ENCODE assay signal across 37 cellular contexts in the genomic region with DNA sequence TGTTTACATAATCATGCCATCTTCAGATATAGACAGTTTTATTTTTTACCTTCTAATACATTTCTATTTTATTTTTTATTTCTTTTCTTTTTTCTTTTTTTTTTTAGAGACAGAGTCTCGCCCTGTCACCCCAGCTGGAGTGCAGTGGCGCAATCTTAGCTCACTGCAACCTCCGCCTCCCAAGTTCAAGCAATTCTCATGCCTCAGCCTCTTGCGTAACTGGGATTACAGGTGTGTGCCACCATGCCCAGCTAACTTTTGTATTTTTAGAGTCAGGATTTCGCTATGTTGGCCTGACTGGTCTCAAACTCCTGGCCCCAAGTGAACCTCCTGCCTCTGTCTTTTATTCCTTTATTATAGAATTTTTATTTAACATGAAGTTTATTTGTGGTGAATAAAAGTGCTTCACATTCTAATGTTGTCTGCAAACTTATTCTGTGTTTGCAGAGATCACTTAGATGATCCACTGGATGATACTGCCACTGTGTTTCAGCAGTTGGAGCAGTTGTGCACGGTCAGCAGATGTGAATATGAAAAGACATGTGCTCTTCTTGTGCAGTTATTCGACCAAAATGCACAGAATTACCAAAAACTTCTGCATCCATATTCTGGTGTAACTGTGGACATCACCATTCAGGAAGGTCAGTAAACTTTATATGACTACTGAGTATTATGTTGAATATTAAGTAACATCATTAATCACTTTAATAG.
"Had no signal": no experiment of that assay in that cellular context is flagged by ENCODE, and none has a peak within 500 bp of the region (broad histone marks: within the 10 kb centered on the region; RNA-seq: fewer than 3 reads in every experiment).

No MANE protein-coding gene starts in this region.

- H3K9ac ChIP-seq: SK-N-SH had no signal

- H3K9me3 Mint-ChIP-seq: activated B cell treated with CpG ODN at 0.5 μM for 24 hours; activated CD4-positive, alpha-beta memory T cell treated with anti-CD3 and anti-CD28 coated beads, Interleukin-2, amount 10 ng/mL, durations not matched to agents 7 days and 5 days; activated naive CD4-positive, alpha-beta T cell treated with anti-CD3 and anti-CD28 coated beads, Interleukin-2, amount 10 ng/mL, durations not matched to agents 7 days and 5 days; activated naive CD8-positive, alpha-beta T cell treated with anti-CD3 and anti-CD28 coated beads, Interleukin-2, amount 50 U/mL, for 24 hours; T-helper 1 cell treated with Interleukin-12 subunit alpha and Interleukin-12 subunit beta and Interleukin-4 antibody, amounts not matched to agents 30 μg/mL and 1 μg/mL, for 36 hours; T-helper 2 cell treated with Interferon-gamma antibody and Interleukin-4, amounts not matched to agents 5 μg/mL and 100 μg/mL, for 36 hours had no signal

- H3K4me1 Mint-ChIP-seq: activated B cell treated with CpG ODN at 0.5 μM for 24 hours; activated CD4-positive, alpha-beta memory T cell treated with anti-CD3 and anti-CD28 coated beads, Interleukin-2, amount 10 ng/mL, durations not matched to agents 7 days and 5 days; activated CD8-positive, alpha-beta memory T cell treated with anti-CD3 and anti-CD28 coated beads, Interleukin-2, amount 10 ng/mL, durations not matched to agents 7 days and 5 days; activated naive CD4-positive, alpha-beta T cell treated with anti-CD3 and anti-CD28 coated beads, Interleukin-2, amount 10 ng/mL, durations not matched to agents 7 days and 5 days; activated naive CD8-positive, alpha-beta T cell treated with anti-CD3 and anti-CD28 coated beads, Interleukin-2, amount 50 U/mL, for 24 hours had no signal

- H3K36me3 Mint-ChIP-seq: activated CD8-positive, alpha-beta memory T cell treated with anti-CD3 and anti-CD28 coated beads, Interleukin-2, amount 10 ng/mL, durations not matched to agents 7 days and 5 days; activated naive CD4-positive, alpha-beta T cell treated with anti-CD3 and anti-CD28 coated beads, Interleukin-2, amount 10 ng/mL, durations not matched to agents 7 days and 5 days; activated naive CD8-positive, alpha-beta T cell had no signal

- H3K4me1 ChIP-seq: Peyer's patch, SJSA1 had no signal

- DNase-seq: activated B cell treated with CpG ODN at 0.5 μM for 24 hours; activated CD4-positive, alpha-beta memory T cell treated with anti-CD3 and anti-CD28 coated beads, Interleukin-2, amount 10 ng/mL, durations not matched to agents 7 days and 5 days; activated CD4-positive, alpha-beta T cell treated with anti-CD3 and anti-CD28 coated beads for 4 hours; activated CD4-positive, alpha-beta T cell treated with anti-CD3 and anti-CD28 coated beads, Interleukin-2, amount 50 U/mL, for 1 hour; activated CD4-positive, CD25-positive, alpha-beta regulatory T cell treated with anti-CD3 and anti-CD28 coated beads, Interleukin-2, amount 50 U/mL, for 72 hours; activated CD8-positive, alpha-beta memory T cell treated with anti-CD3 and anti-CD28 coated beads for 24 hours; activated CD8-positive, alpha-beta memory T cell treated with anti-CD3 and anti-CD28 coated beads, Interleukin-2, amount 10 ng/mL, durations not matched to agents 7 days and 5 days; activated CD8-positive, alpha-beta memory T cell treated with anti-CD3 and anti-CD28 coated beads, Interleukin-2, amount 50 U/mL, for 48 hours; activated effector memory CD4-positive, alpha-beta T cell treated with Interleukin-2 at 50 U/mL for 16 hours; activated naive CD4-positive, alpha-beta T cell treated with anti-CD3 and anti-CD28 coated beads, Interleukin-2, amount 10 ng/mL, durations not matched to agents 7 days and 5 days; activated naive CD8-positive, alpha-beta T cell treated with anti-CD3 and anti-CD28 coated beads, Interleukin-2, amount 50 U/mL, for 24 hours; activated T-cell treated with anti-CD3 and anti-CD28 coated beads, Interleukin-2, amount 50 U/mL, for 48 hours; amniotic stem cell; aorta; brain microvascular endothelial cell; central memory CD4-positive, alpha-beta T cell; NCI-H1092 treated with DMSO at 0.1 percent for 48 hours; NCI-H1417; NCI-H146; NCI-H187; NCI-H2029 treated with DMSO at 0.1 percent for 48 hours; NCI-H2107; NCI-H2171; NCI-H510A; NCI-H526; NCI-H748 treated with DMSO at 0.1 percent for 48 hours; NK-92 treated with Interleukin-12 subunit alpha and Interleukin-12 subunit beta, amount 100 ng/mL, for 24 hours; PC-3; Peyer's patch; RPMI8226; SHP77 treated with DMSO at 0.1 percent for 48 hours; SK-N-SH had no signal

- H3K36me3 ChIP-seq: brain microvascular endothelial cell, Peyer's patch had no signal

- H3K4me3 ChIP-seq: Peyer's patch, SJSA1 had no signal

- H3K27ac Mint-ChIP-seq: activated B cell treated with CpG ODN at 0.5 μM for 24 hours; activated CD4-positive, alpha-beta memory T cell treated with anti-CD3 and anti-CD28 coated beads, Interleukin-2, amount 10 ng/mL, durations not matched to agents 7 days and 5 days; activated CD8-positive, alpha-beta memory T cell treated with anti-CD3 and anti-CD28 coated beads, Interleukin-2, amount 10 ng/mL, durations not matched to agents 7 days and 5 days; activated naive CD4-positive, alpha-beta T cell treated with anti-CD3 and anti-CD28 coated beads, Interleukin-2, amount 10 ng/mL, durations not matched to agents 7 days and 5 days; activated naive CD8-positive, alpha-beta T cell; activated naive CD8-positive, alpha-beta T cell treated with anti-CD3 and anti-CD28 coated beads, Interleukin-2, amount 50 U/mL, for 24 hours; T-helper 1 cell treated with Interleukin-12 subunit alpha and Interleukin-12 subunit beta and Interleukin-4 antibody, amounts not matched to agents 30 μg/mL and 1 μg/mL, for 36 hours; T-helper 2 cell treated with Interferon-gamma antibody and Interleukin-4, amounts not matched to agents 5 μg/mL and 100 μg/mL, for 36 hours had no signal

- H3K27me3 ChIP-seq: brain microvascular endothelial cell, Peyer's patch, SJSA1 had no signal

- H3K4me2 ChIP-seq: SK-N-SH had no signal

- H3K27me3 Mint-ChIP-seq: activated B cell treated with CpG ODN at 0.5 μM for 24 hours; activated CD4-positive, alpha-beta memory T cell treated with anti-CD3 and anti-CD28 coated beads, Interleukin-2, amount 10 ng/mL, durations not matched to agents 7 days and 5 days; activated CD8-positive, alpha-beta memory T cell treated with anti-CD3 and anti-CD28 coated beads, Interleukin-2, amount 10 ng/mL, durations not matched to agents 7 days and 5 days; activated naive CD4-positive, alpha-beta T cell treated with anti-CD3 and anti-CD28 coated beads, Interleukin-2, amount 10 ng/mL, durations not matched to agents 7 days and 5 days; activated naive CD8-positive, alpha-beta T cell; activated naive CD8-positive, alpha-beta T cell treated with anti-CD3 and anti-CD28 coated beads, Interleukin-2, amount 50 U/mL, for 24 hours had no signal

- H3K4me3 Mint-ChIP-seq: activated B cell treated with CpG ODN at 0.5 μM for 24 hours; activated CD4-positive, alpha-beta memory T cell treated with anti-CD3 and anti-CD28 coated beads, Interleukin-2, amount 10 ng/mL, durations not matched to agents 7 days and 5 days; activated CD8-positive, alpha-beta memory T cell treated with anti-CD3 and anti-CD28 coated beads, Interleukin-2, amount 10 ng/mL, durations not matched to agents 7 days and 5 days; activated naive CD4-positive, alpha-beta T cell treated with anti-CD3 and anti-CD28 coated beads, Interleukin-2, amount 10 ng/mL, durations not matched to agents 7 days and 5 days; activated naive CD8-positive, alpha-beta T cell; activated naive CD8-positive, alpha-beta T cell treated with anti-CD3 and anti-CD28 coated beads, Interleukin-2, amount 50 U/mL, for 24 hours; T-helper 1 cell treated with Interleukin-12 subunit alpha and Interleukin-12 subunit beta and Interleukin-4 antibody, amounts not matched to agents 30 μg/mL and 1 μg/mL, for 36 hours; T-helper 2 cell treated with Interferon-gamma antibody and Interleukin-4, amounts not matched to agents 5 μg/mL and 100 μg/mL, for 36 hours had no signal

- H3K9me3 ChIP-seq: Peyer's patch, SJSA1, SK-N-SH had no signal

- H3K27ac ChIP-seq: brain microvascular endothelial cell, Peyer's patch, SJSA1, VCaP had no signal
